12 cellular contexts compared by ENCODE assay signal in the genomic region with DNA sequence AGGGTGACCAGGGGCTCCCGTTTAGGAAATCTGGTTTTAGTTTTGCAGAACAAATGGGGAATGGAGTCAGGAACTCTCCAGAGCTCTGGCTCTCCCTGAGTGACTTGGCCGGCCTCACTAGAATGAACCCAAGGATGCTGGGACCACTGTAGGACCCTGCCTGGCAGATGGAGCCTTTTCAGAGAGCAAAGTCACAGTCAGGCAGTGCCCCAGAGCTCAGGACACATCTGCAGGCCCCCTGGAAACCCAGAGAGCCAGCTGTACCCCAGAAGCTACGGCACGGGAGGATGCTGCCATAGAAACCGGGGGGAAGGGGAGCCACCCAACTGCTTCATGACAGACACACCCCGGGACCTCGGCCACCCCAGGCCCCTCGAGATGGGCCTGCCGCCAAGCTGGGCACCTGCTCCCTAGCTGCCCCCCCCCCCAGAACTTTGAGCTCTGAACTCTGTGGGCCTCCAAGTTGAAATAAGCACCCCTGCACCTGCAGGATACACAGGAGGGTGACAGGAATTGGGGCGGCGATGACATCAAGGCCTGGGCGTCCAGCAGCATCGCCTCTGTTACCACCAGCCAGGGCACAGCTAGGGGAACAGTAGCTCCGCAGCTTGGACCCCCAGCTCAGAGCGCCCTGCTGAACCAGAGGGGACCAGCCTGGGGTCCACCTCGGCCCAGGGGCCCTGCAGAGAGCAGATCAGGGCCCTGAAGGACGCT.
DNase-seq lines count a peak whose midpoint lies in the region; ATAC-seq and TF ChIP-seq lines count a peak whose summit lies in the region.
"Had no signal": no experiment of that assay in that cellular context is flagged by ENCODE, and none has a peak within 500 bp of the region (broad histone marks: within the 10 kb centered on the region; RNA-seq: fewer than 3 reads in every experiment).

No MANE protein-coding gene starts in this region.

- H3K9me3 Mint-ChIP-seq in natural killer cell (no peaks in the 10 kb centered on the region), neural crest cell (no peaks in the 10 kb centered on the region)
- H3K9me3 Mint-ChIP-seq in natural killer cell treated with Interleukin-12 subunit alpha and Interleukin-12 subunit beta and Interleukin-15 and Interleukin-18, amount 100 ng/mL, for 72 hours, result no peaks in the 10 kb centered on the region

- DNase-seq in natural killer cell (no peak), dorsolateral prefrontal cortex (peak in 1 of 10 donors; percentile 40), neural crest cell (ENCODE audit: low read depth, low spot score) (no peak), HuH-7 (ENCODE audit: low spot score) (no peak), AG20443 (ENCODE audit: low spot score) (no peak), middle frontal gyrus (ENCODE audit: extremely low spot score, low spot score) (no peak)
- no peak for DNase-seq in natural killer cell treated with Interleukin-12 subunit alpha and Interleukin-12 subunit beta and Interleukin-15 and Interleukin-18, amount 100 ng/mL, for 72 hours (ENCODE audit: low spot score)
- DNase-seq in central memory CD4-positive, alpha-beta T cell, result no peak
- DNase-seq: erythroblast; GOT3; NCI-H1694 treated with DMSO at 0.1 percent for 48 hours; stimulated activated CD4-positive, alpha-beta T cell treated with anti-CD3 and anti-CD28 coated beads, Interleukin-4, amount 100 ng/mL, for 1 hour had no signal

- peak overlapping the region in 57 of 59 donors; percentile 65 to 91 (median 77) for H3K4me3 ChIP-seq in dorsolateral prefrontal cortex

- H3K4me3 Mint-ChIP-seq in natural killer cell (peak overlapping the region; percentile 62), neural crest cell (peak overlapping the region; percentile 86)
- no peak overlapping the region for H3K4me3 Mint-ChIP-seq in natural killer cell treated with Interleukin-12 subunit alpha and Interleukin-12 subunit beta and Interleukin-15 and Interleukin-18, amount 100 ng/mL, for 72 hours

- H3K4me1 Mint-ChIP-seq in natural killer cell (no peaks in the 10 kb centered on the region), neural crest cell (peaks cover 3% of the 10 kb centered on the region)
- no peaks in the 10 kb centered on the region for H3K4me1 Mint-ChIP-seq in natural killer cell treated with Interleukin-12 subunit alpha and Interleukin-12 subunit beta and Interleukin-15 and Interleukin-18, amount 100 ng/mL, for 72 hours (ENCODE audit: low read depth in 2 of 2)

- H3K27ac Mint-ChIP-seq in natural killer cell (no peak overlapping the region), neural crest cell (ENCODE audit: unreplicated experiment) (peak overlapping the region; percentile 67)
- no peak overlapping the region for H3K27ac Mint-ChIP-seq in natural killer cell treated with Interleukin-12 subunit alpha and Interleukin-12 subunit beta and Interleukin-15 and Interleukin-18, amount 100 ng/mL, for 72 hours

- no peak for ATAC-seq in natural killer cell
- ATAC-seq in natural killer cell treated with Interleukin-12 subunit alpha and Interleukin-12 subunit beta and Interleukin-15 and Interleukin-18, amount 100 ng/mL, for 72 hours, result no peak

- intact Hi-C loops in natural killer cell (cut with micrococcal nuclease), result no loop called here
- intact Hi-C loops in dorsolateral prefrontal cortex (cut with DNase I), result no loop called here

- no peaks in the 10 kb centered on the region for H3K27me3 ChIP-seq in dorsolateral prefrontal cortex

- TF ChIP-seq CTCF in natural killer cell (IDR thresholded peaks at IDR 0.05) (no peak), dorsolateral prefrontal cortex (IDR thresholded peaks at IDR 0.05 in 54 of 56, conservative IDR thresholded peaks at IDR 0.05 in 2 of 56; ENCODE audit: low read depth in 1 of 56, partially characterized antibody in 56 of 56) (no peak), neural crest cell (conservative IDR thresholded peaks at IDR 0.05) (no peak)

- H3K36me3 Mint-ChIP-seq in natural killer cell (no peaks in the 10 kb centered on the region), neural crest cell (ENCODE audit: low read depth) (no peaks in the 10 kb centered on the region)
- no peaks in the 10 kb centered on the region for H3K36me3 Mint-ChIP-seq in natural killer cell treated with Interleukin-12 subunit alpha and Interleukin-12 subunit beta and Interleukin-15 and Interleukin-18, amount 100 ng/mL, for 72 hours

- H3K27me3 Mint-ChIP-seq in natural killer cell (ENCODE audit: low read depth in 2 of 2) (no peaks in the 10 kb centered on the region), neural crest cell (ENCODE audit: low read depth) (no peaks in the 10 kb centered on the region)
- peaks cover 0 to 3% of the 10 kb centered on the region in 2 donors for H3K27me3 Mint-ChIP-seq in natural killer cell treated with Interleukin-12 subunit alpha and Interleukin-12 subunit beta and Interleukin-15 and Interleukin-18, amount 100 ng/mL, for 72 hours

- H3K27ac ChIP-seq in dorsolateral prefrontal cortex, result peak overlapping the region in 58 of 59 donors; percentile 51 to 97 (median 92)
